Comparison of ENCODE assay signal across 13 cellular contexts in genomic region chr10:124619802-124620490, GRCh38.
DNase-seq lines count a peak whose midpoint lies in the region; ATAC-seq lines count a peak whose summit lies in the region.
"Had no signal": no experiment of that assay in that cellular context is flagged by ENCODE, and none has a peak within 500 bp of the region (broad histone marks: within the 10 kb centered on the region; RNA-seq: fewer than 3 reads in every experiment).

No MANE protein-coding gene starts in this region.

- H3K27ac Mint-ChIP-seq in activated CD4-positive, alpha-beta memory T cell treated with anti-CD3 and anti-CD28 coated beads, Interleukin-2, amount 10 ng/mL, durations not matched to agents 7 days and 5 days, result no peak overlapping the region
- H3K27ac Mint-ChIP-seq: activated naive CD4-positive, alpha-beta T cell treated with anti-CD3 and anti-CD28 coated beads, Interleukin-2, amount 50 U/mL, for 24 hours had no signal

- CTCF ChIA-PET in activated CD4-positive, alpha-beta memory T cell treated with anti-CD3 and anti-CD28 coated beads, Interleukin-2, amount 10 ng/mL, durations not matched to agents 7 days and 5 days (lab: Charles Lee), result interaction anchor here (1.3 kb wide), 1 partner anchor 122 kb away, joined by 4 read pairs; no protein-coding TSS in a partner anchor

- H3K9ac ChIP-seq in BLaER1, result peak overlapping the region; percentile 11; the same call in 1 of the 2 replicates

- no peak for DNase-seq in activated CD4-positive, alpha-beta memory T cell treated with anti-CD3 and anti-CD28 coated beads, Interleukin-2, amount 10 ng/mL, durations not matched to agents 7 days and 5 days
- no peak for DNase-seq in Right ventricle myocardium inferior (ENCODE audit: missing footprints)
- no peak for DNase-seq in kidney glomerular epithelial cell (lab: John Stamatoyannopoulos, UW)
- DNase-seq: ACHN had no signal

- no peak overlapping the region for H3K4me3 Mint-ChIP-seq in activated CD4-positive, alpha-beta memory T cell treated with anti-CD3 and anti-CD28 coated beads, Interleukin-2, amount 10 ng/mL, durations not matched to agents 7 days and 5 days
- H3K4me3 Mint-ChIP-seq: activated naive CD4-positive, alpha-beta T cell treated with anti-CD3 and anti-CD28 coated beads, Interleukin-2, amount 50 U/mL, for 24 hours had no signal

- H3K27ac ChIP-seq in BLaER1 (no peak overlapping the region), esophagus (ENCODE audit: low read depth in 2 of 2, low read length in 1 of 2) (peak overlapping the region; percentile 45 to 50)
- H3K27ac ChIP-seq: thoracic aorta had no signal

- H3K4me1 Mint-ChIP-seq in activated CD4-positive, alpha-beta memory T cell treated with anti-CD3 and anti-CD28 coated beads, Interleukin-2, amount 10 ng/mL, durations not matched to agents 7 days and 5 days, result peaks cover 22% of the 10 kb centered on the region

- peaks cover 21% of the 10 kb centered on the region for H3K36me3 Mint-ChIP-seq in activated CD4-positive, alpha-beta memory T cell treated with anti-CD3 and anti-CD28 coated beads, Interleukin-2, amount 10 ng/mL, durations not matched to agents 7 days and 5 days (ENCODE audit: low read depth)
- H3K36me3 Mint-ChIP-seq: activated naive CD4-positive, alpha-beta T cell treated with anti-CD3 and anti-CD28 coated beads, Interleukin-2, amount 50 U/mL, for 24 hours had no signal

- peaks cover 100% of the 10 kb centered on the region for H4K20me1 ChIP-seq in BLaER1

- H3K36me3 ChIP-seq in BLaER1, result peaks cover 6% of the 10 kb centered on the region; the same call in 1 of the 2 replicates
- H3K36me3 ChIP-seq in esophagus (ENCODE audit: control insufficient read depth in 2 of 2, insufficient read depth in 2 of 2, low read length in 1 of 2), result peaks cover 0 to 29% of the 10 kb centered on the region in 2 donors
- H3K36me3 ChIP-seq: thoracic aorta had no signal

- intact Hi-C loops in Right ventricle myocardium inferior (cut with DNase I), result loop anchor here (5.0 kb wide), 2 partner anchors 58 to 78 kb away; no protein-coding TSS in a partner anchor

- 58 to 68% methylated on average over 26 of the region's 26 CpGs for WGBS in esophagus, 2 donors

- peaks cover 100% of the 10 kb centered on the region for H3K4me1 ChIP-seq in BLaER1
- H3K4me1 ChIP-seq in esophagus (ENCODE audit: control insufficient read depth in 2 of 2, insufficient read depth in 2 of 2, low read length in 1 of 2), result peaks cover 11 to 36% of the 10 kb centered on the region in 2 donors

- H3K27me3 Mint-ChIP-seq in activated CD4-positive, alpha-beta memory T cell treated with anti-CD3 and anti-CD28 coated beads, Interleukin-2, amount 10 ng/mL, durations not matched to agents 7 days and 5 days, result peaks cover 2% of the 10 kb centered on the region
- H3K27me3 Mint-ChIP-seq: activated naive CD4-positive, alpha-beta T cell treated with anti-CD3 and anti-CD28 coated beads, Interleukin-2, amount 50 U/mL, for 24 hours had no signal

- no peaks in the 10 kb centered on the region for H3K9me3 Mint-ChIP-seq in activated CD4-positive, alpha-beta memory T cell treated with anti-CD3 and anti-CD28 coated beads, Interleukin-2, amount 10 ng/mL, durations not matched to agents 7 days and 5 days
- H3K9me3 Mint-ChIP-seq: activated naive CD4-positive, alpha-beta T cell treated with anti-CD3 and anti-CD28 coated beads, Interleukin-2, amount 50 U/mL, for 24 hours had no signal

- peak overlapping the region; percentile 96 for H3K4me2 ChIP-seq in BLaER1
- H3K4me2 ChIP-seq: smooth muscle cell had no signal

- H3K9me3 ChIP-seq in BLaER1 (no peaks in the 10 kb centered on the region), esophagus (ENCODE audit: control insufficient read depth in 2 of 2, insufficient read depth in 1 of 2, low read depth in 1 of 2, low read length in 1 of 2) (no peaks in the 10 kb centered on the region)
- H3K9me3 ChIP-seq: thoracic aorta had no signal

- ATAC-seq in GM19324 (IDR thresholded peaks at IDR 0.05; ENCODE audit: low FRiP score, unreplicated experiment) (peak; percentile 61), HG03159 (IDR thresholded peaks at IDR 0.05; ENCODE audit: unreplicated experiment) (peak; percentile 43), GM18858 (IDR thresholded peaks at IDR 0.05; ENCODE audit: unreplicated experiment) (no peak), Right ventricle myocardium inferior (no peak)

- H3K4me3 ChIP-seq in BLaER1 (peak overlapping the region; percentile 36; the same call in 1 of the 2 replicates), esophagus (ENCODE audit: low read depth in 1 of 2, low read length in 2 of 2) (no peak overlapping the region)
- H3K4me3 ChIP-seq: lung, smooth muscle cell, thoracic aorta had no signal

- H3K27me3 ChIP-seq in BLaER1, result peaks cover 30% of the 10 kb centered on the region
- H3K27me3 ChIP-seq in esophagus (ENCODE audit: control insufficient read depth in 1 of 2, insufficient read depth in 2 of 2, low read length in 2 of 2), result no peaks in the 10 kb centered on the region

- POLR2A ChIA-PET in activated CD4-positive, alpha-beta memory T cell treated with anti-CD3 and anti-CD28 coated beads, Interleukin-2, amount 10 ng/mL, durations not matched to agents 7 days and 5 days (lab: Charles Lee), result interaction anchor here (1.2 kb wide), 1 partner anchor 8 kb away, joined by 4 read pairs; no protein-coding TSS in a partner anchor

Comparison
In these comparisons a context has a peak if more than half of its experiments do, and no peak if none do; other contexts are left out.
1. ATAC-seq: peak in GM19324 (single experiment) and HG03159 (single experiment); none in GM18858 (single experiment) and Right ventricle myocardium inferior (single experiment).